8 cellular contexts compared by ENCODE assay signal in genomic region chr13:70960841-70961443, GRCh38.
DNase-seq lines count a peak whose midpoint lies in the region; ATAC-seq and TF ChIP-seq lines count a peak whose summit lies in the region.

No MANE protein-coding gene starts in this region.

- H3K27ac Mint-ChIP-seq in activated naive CD4-positive, alpha-beta T cell treated with anti-CD3 and anti-CD28 coated beads for 36 hours: no peak overlapping the region

- H2BK120ac ChIP-seq in mesendoderm (ENCODE audit: low read depth, low read length): no peak overlapping the region

- no peak overlapping the region for H3K9ac ChIP-seq in mesendoderm (ENCODE audit: low read length)

- H3K27me3 Mint-ChIP-seq in activated naive CD4-positive, alpha-beta T cell treated with anti-CD3 and anti-CD28 coated beads for 36 hours (ENCODE audit: low read depth): no peaks in the 10 kb centered on the region

- H3K23ac ChIP-seq in mesendoderm (ENCODE audit: low read length): no peak overlapping the region

- H3K36me3 ChIP-seq in mesendoderm (ENCODE audit: control insufficient read depth, insufficient read depth, low read length): no peaks in the 10 kb centered on the region

- no peaks in the 10 kb centered on the region for H3K4me1 Mint-ChIP-seq in activated naive CD4-positive, alpha-beta T cell treated with anti-CD3 and anti-CD28 coated beads for 36 hours (ENCODE audit: low read depth)

- H3K27ac ChIP-seq in mesendoderm (ENCODE audit: low read depth, low read length): no peak overlapping the region

- no peak overlapping the region for H3K4me3 Mint-ChIP-seq in activated naive CD4-positive, alpha-beta T cell treated with anti-CD3 and anti-CD28 coated beads for 36 hours

- peak; percentile 8 for DNase-seq in activated naive CD4-positive, alpha-beta T cell treated with anti-CD3 and anti-CD28 coated beads for 36 hours
- DNase-seq in activated naive CD4-positive, alpha-beta T cell (lab: John Stamatoyannopoulos, UW): no peak
- DNase-seq in NCI-H1105 (lab: John Stamatoyannopoulos, UW): peak; percentile 8
- DNase-seq in astrocyte of the spinal cord (ENCODE audit: low read depth, low spot score): peak; percentile 52
- DNase-seq in mesendoderm: peak; percentile 27
- DNase-seq in posterior cingulate gyrus: no peak
- DNase-seq in NK-92 (lab: John Stamatoyannopoulos, UW; ENCODE audit: unreplicated experiment): no peak

- H2BK15ac ChIP-seq in mesendoderm (replicated peaks; ENCODE audit: low read depth): no peak overlapping the region

- no peaks in the 10 kb centered on the region for H3K79me2 ChIP-seq in mesendoderm (ENCODE audit: control insufficient read depth, insufficient read depth, low read length)

- H3K56ac ChIP-seq in mesendoderm (ENCODE audit: low read length): no peak overlapping the region

- TF ChIP-seq CTCF in astrocyte of the spinal cord (IDR thresholded peaks at IDR 0.05; ENCODE audit: low read depth, low read length): peak; percentile 73

- H3K4me2 ChIP-seq in mesendoderm (ENCODE audit: low read length): no peak overlapping the region

- WGBS in mesendoderm (ENCODE audit: extremely low coverage, insufficient coverage, low lambda C conversion rate): no CpG with 5 or more reads among the region's 9 CpGs

- H3K4ac ChIP-seq in mesendoderm (ENCODE audit: low read depth, low read length): no peak overlapping the region

- H3K36me3 Mint-ChIP-seq in activated naive CD4-positive, alpha-beta T cell treated with anti-CD3 and anti-CD28 coated beads for 36 hours (ENCODE audit: low read depth): no peaks in the 10 kb centered on the region

- H3K4me3 ChIP-seq in astrocyte of the spinal cord (ENCODE audit: low read depth, low read length) (no peak overlapping the region), mesendoderm (ENCODE audit: low read length) (no peak overlapping the region)

- H3K79me1 ChIP-seq in mesendoderm (ENCODE audit: low read length): no peaks in the 10 kb centered on the region

- no peaks in the 10 kb centered on the region for H3K4me1 ChIP-seq in mesendoderm (ENCODE audit: control insufficient read depth, low read depth, low read length)

- no peak overlapping the region for H3K18ac ChIP-seq in mesendoderm (ENCODE audit: low read length)

- no peak overlapping the region for H4K5ac ChIP-seq in mesendoderm (ENCODE audit: low read length)

- no peak overlapping the region for H4K8ac ChIP-seq in mesendoderm (ENCODE audit: low read depth, low read length)

- ATAC-seq in HG03175 (IDR thresholded peaks at IDR 0.05; ENCODE audit: unreplicated experiment): no peak

- intact Hi-C loops in activated naive CD4-positive, alpha-beta T cell treated with anti-CD3 and anti-CD28 coated beads for 36 hours (cut with micrococcal nuclease): loop anchor here (1.0 to 5.0 kb wide), 2 partner anchors 918 to 1736 kb away; no protein-coding TSS in a partner anchor
- intact Hi-C loops in posterior cingulate gyrus (cut with DNase I): no loop called here

- no peaks in the 10 kb centered on the region for H3K27me3 ChIP-seq in mesendoderm (ENCODE audit: insufficient read depth, low read length, poor library complexity)

- in situ Hi-C loops in astrocyte of the spinal cord (cut with HindIII; ENCODE audit: low sequenced_read_pairs): no loop called here

- H2AK5ac ChIP-seq in mesendoderm (ENCODE audit: low read length): no peak overlapping the region

- H2BK5ac ChIP-seq in mesendoderm (ENCODE audit: low read length): no peak overlapping the region

- CTCF ChIA-PET in activated naive CD4-positive, alpha-beta T cell treated with anti-CD3 and anti-CD28 coated beads for 36 hours (lab: Charles Lee): interaction anchor here (0.5 to 0.8 kb wide), 2 partner anchors 9 to 164 kb away, joined by 3 read pairs; no protein-coding TSS in a partner anchor

- H3K9me3 Mint-ChIP-seq in activated naive CD4-positive, alpha-beta T cell treated with anti-CD3 and anti-CD28 coated beads for 36 hours: peaks cover 1% of the 10 kb centered on the region

Comparison
In these comparisons a context has a peak if more than half of its experiments do, and no peak if none do; other contexts are left out.
1. DNase-seq: peak in activated naive CD4-positive, alpha-beta T cell treated with anti-CD3 and anti-CD28 coated beads for 36 hours (single experiment), NCI-H1105 (single experiment), astrocyte of the spinal cord (single experiment) and mesendoderm (single experiment); none in activated naive CD4-positive, alpha-beta T cell (0 of 4), posterior cingulate gyrus (0 of 10) and NK-92 (single experiment).